35 cellular contexts compared by ENCODE assay signal in genomic region chr18:30781601-30782000, GRCh38.
"Had no signal": no experiment of that assay in that cellular context is flagged by ENCODE, and none has a peak within 500 bp of the region (broad histone marks: within the 10 kb centered on the region; RNA-seq: fewer than 3 reads in every experiment).

No MANE protein-coding gene starts in this region.

- H3K27me3 ChIP-seq: MG63 had no signal

- H3K36me3 ChIP-seq: MG63 had no signal

- H3K4me3 ChIP-seq: MG63 had no signal

- DNase-seq: Karpas-422, Kasumi-1, MG63, MM.1S, MV-4-11, NCI-H1048, NCI-H1092, NCI-H1092 treated with DMSO at 0.1 percent for 48 hours, NCI-H1105, NCI-H1105 treated with DMSO at 0.1 percent for 48 hours, NCI-H1417, NCI-H1417 treated with DMSO at 0.1 percent for 48 hours, NCI-H1436, NCI-H1436 treated with DMSO at 0.1 percent for 48 hours, NCI-H146, NCI-H1694, NCI-H1694 treated with DMSO at 0.1 percent for 48 hours, NCI-H187, NCI-H187 treated with DMSO at 0.1 percent for 48 hours, NCI-H1930, NCI-H2029, NCI-H2029 treated with DMSO at 0.1 percent for 48 hours, NCI-H2081, NCI-H2081 treated with DMSO at 0.1 percent for 48 hours, NCI-H2107, NCI-H2171, NCI-H2171 treated with DMSO at 0.1 percent for 48 hours, NCI-H2227 treated with DMSO at 0.1 percent for 48 hours, NCI-H226, NCI-H345, NCI-H446, NCI-H446 treated with DMSO at 0.1 percent for 48 hours, NCI-H510A, NCI-H510A treated with DMSO at 0.1 percent for 48 hours, NCI-H524 had no signal
